In the genomic region with DNA sequence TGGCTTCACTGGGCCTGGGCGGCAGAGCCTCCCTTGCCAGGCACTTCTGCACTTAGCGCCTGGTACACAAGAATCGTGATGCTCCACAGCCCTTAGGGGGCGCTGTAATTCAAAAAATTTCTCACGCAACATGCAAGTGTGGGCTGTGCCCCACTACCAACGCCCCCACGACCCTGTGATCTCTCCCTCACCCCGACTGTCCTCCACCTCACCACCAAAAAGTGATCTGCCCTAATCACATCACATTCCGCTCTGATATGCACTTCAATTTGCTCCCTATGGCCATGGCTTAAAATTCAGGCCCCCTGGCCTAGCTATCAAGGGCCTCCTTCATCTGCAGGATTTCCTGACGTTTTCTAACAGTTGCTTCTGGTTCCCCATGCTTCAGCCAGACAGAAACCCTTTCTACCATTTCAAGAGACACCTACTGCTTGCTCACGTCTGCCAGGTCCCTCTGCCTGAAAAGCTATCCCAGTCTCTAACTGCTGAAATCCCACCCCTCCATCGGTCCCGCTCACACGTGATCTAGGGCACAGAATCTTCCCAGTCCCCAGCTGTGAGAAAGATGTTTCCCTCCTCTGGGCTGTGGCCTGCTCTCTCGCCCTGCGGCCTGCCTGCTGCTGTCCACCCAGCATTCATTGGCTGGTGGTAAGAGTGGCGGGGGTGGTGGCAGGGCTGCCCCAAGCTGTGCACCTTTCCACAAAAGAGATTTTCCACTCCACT, we compare ENCODE assay signal across 10 cellular contexts. TPM values are rescaled to one million over a fixed set of nuclear protein-coding genes. Genes with fewer than 3 reads are reported as not detected.
DNase-seq lines count a peak whose midpoint lies in the region; ATAC-seq and TF ChIP-seq lines count a peak whose summit lies in the region.
"Had no signal": no experiment of that assay in that cellular context is flagged by ENCODE, and none has a peak within 500 bp of the region (broad histone marks: within the 10 kb centered on the region; RNA-seq: fewer than 3 reads in every experiment).

No MANE protein-coding gene starts in this region.

- DNase-seq in BJ (ENCODE audit: low read depth) (no peak), RPMI7951 (ENCODE audit: low read depth) (peak; percentile 37), fibroblast of villous mesenchyme (ENCODE audit: low read depth) (no peak), globus pallidus (ENCODE audit: low spot score) (no peak), NCI-H2081 treated with DMSO at 0.1 percent for 48 hours (lab: John Stamatoyannopoulos, UW) (no peak)
- no peak for DNase-seq in activated CD4-positive, CD25-positive, alpha-beta regulatory T cell (lab: John Stamatoyannopoulos, UW)
- DNase-seq: NCI-H187 had no signal

- no peaks in the 10 kb centered on the region; the same call in 1 of the 2 replicates for H3K27me3 ChIP-seq in BJ (ENCODE audit: control insufficient read depth, insufficient read depth, low read length)

- no peaks in the 10 kb centered on the region for H3K36me3 ChIP-seq in BJ (ENCODE audit: control insufficient read depth, insufficient read depth, low read length)

- TF ChIP-seq CTCF in BJ (IDR thresholded peaks at IDR 0.05; ENCODE audit: insufficient read depth, low read depth, low read length) (peak; percentile 34), GM12874 (IDR thresholded peaks at IDR 0.05; ENCODE audit: insufficient read depth, low read depth, low read length) (peak; percentile 50), fibroblast of villous mesenchyme (IDR thresholded peaks at IDR 0.05; ENCODE audit: insufficient read depth, low read depth, low read length) (peak; percentile 44)

- ATAC-seq in GM21737 (IDR thresholded peaks at IDR 0.05; ENCODE audit: unreplicated experiment), result no peak

- H3K4me3 ChIP-seq in BJ (ENCODE audit: low read depth, low read length) (no peak overlapping the region), fibroblast of villous mesenchyme (ENCODE audit: low read depth, low read length) (no peak overlapping the region)

- POLR2A ChIA-PET in BJ (lab: Charles Lee), result no interaction called here

- CTCF ChIA-PET in BJ (lab: Yijun Ruan, JAX), result interaction anchor here (1.1 to 1.5 kb wide), 3 partner anchors 15 to 23 kb away, joined by 3 to 5 read pairs (median 4); no protein-coding TSS in a partner anchor

RNA-seq across cellular contexts. Expression of a gene that starts 27.9 kb away (rescaled TPM):
- 0.70 and 1.9 TPM in 2 replicates for polyA plus RNA-seq in BJ (2011; rRNA removed)
- polyA minus RNA-seq in BJ (2011; rRNA and poly(A)+ RNA removed), result 0.72 and 1.7 TPM in 2 replicates
- total RNA-seq in RPMI7951 (2014; rRNA removed; shearing (Covaris generic)), result 13.4 and 13.6 TPM in 2 replicates
- total RNA-seq in fibroblast of villous mesenchyme, result 12.1 and 25.8 TPM in 2 replicates
- total RNA-seq: G401 had no signal
